ENCODE assay signal across 11 cellular contexts in the genomic region with DNA sequence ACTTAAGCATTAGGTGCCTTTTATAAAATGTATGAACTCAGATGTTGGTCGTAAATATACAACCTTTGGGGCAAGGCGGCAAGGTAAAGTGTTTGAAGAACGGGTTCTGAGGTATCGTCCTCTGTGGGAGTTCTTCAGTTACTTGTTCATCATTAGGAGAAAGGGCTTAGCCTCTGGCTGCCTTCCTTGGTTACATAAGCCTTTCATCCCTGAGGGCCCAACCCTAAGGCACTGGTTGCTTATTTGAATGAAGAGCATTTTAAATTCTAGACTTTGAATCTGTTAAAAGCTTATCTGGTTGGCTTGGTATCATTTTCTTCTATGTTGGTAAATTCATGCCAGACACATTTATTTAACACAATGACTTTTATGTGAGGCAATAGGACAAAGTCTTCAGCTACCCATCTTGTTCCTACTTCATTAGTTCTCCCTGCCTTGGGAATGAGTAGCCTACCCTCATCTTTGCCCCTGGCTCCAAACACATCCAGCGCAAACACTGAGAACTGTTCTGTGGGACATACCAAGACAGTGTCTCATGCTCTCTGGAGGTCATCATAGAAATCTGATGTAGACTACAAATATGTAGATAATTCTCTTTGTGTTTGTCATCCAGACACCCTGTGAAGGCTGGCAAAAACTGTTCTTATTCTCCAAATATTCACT. TPM values are rescaled to one million over a fixed set of nuclear protein-coding genes. Genes with fewer than 3 reads are reported as not detected.
A peak's percentile ranks its signal among the peaks of the same experiment; 100 is the strongest.
DNase-seq lines count a peak whose midpoint lies in the region; ATAC-seq lines count a peak whose summit lies in the region.
"Had no signal": no experiment of that assay in that cellular context is flagged by ENCODE, and none has a peak within 500 bp of the region (broad histone marks: within the 10 kb centered on the region; RNA-seq: fewer than 3 reads in every experiment).

No MANE protein-coding gene starts in this region.

- H3K4ac ChIP-seq in neuronal stem cell (ENCODE audit: low read length), result no peak overlapping the region

- H3K4me1 ChIP-seq in ACC112 (ENCODE audit: control insufficient read depth, insufficient read depth, low read length, unreplicated experiment) (peaks cover 79% of the 10 kb centered on the region), esophagus (ENCODE audit: control insufficient read depth in 2 of 2, insufficient read depth in 2 of 2, low read length in 1 of 2) (no peaks in the 10 kb centered on the region), neuronal stem cell (ENCODE audit: control insufficient read depth in 2 of 2, insufficient read depth in 1 of 2, low read depth in 1 of 2, low read length in 2 of 2) (no peaks in the 10 kb centered on the region)

- H3K27ac ChIP-seq in ACC112 (ENCODE audit: low read depth, low read length), result peak overlapping the region; percentile 99
- H3K27ac ChIP-seq in esophagus (ENCODE audit: low read depth in 2 of 2, low read length in 1 of 2), result peak overlapping the region; percentile 18 to 19
- H3K27ac ChIP-seq in neuronal stem cell (replicated peaks; ENCODE audit: low read length), result no peak overlapping the region

- no peak overlapping the region for H3K23ac ChIP-seq in neuronal stem cell (ENCODE audit: low read depth, low read length, poor library complexity)

- H4K91ac ChIP-seq in neuronal stem cell (ENCODE audit: low read depth, low read length, poor library complexity), result no peak overlapping the region

- no peaks in the 10 kb centered on the region for H3K27me3 ChIP-seq in ACC112 (ENCODE audit: insufficient read depth, low read length)
- H3K27me3 ChIP-seq in esophagus (ENCODE audit: control insufficient read depth in 1 of 2, insufficient read depth in 2 of 2, low read length in 2 of 2), result no peaks in the 10 kb centered on the region
- no peaks in the 10 kb centered on the region for H3K27me3 ChIP-seq in neuronal stem cell (ENCODE audit: control insufficient read depth in 3 of 3, insufficient read depth in 3 of 3, low read depth in 1 of 3, low read length in 3 of 3)
- H3K27me3 ChIP-seq: tibial nerve had no signal

- no peak for ATAC-seq in HG02870 (IDR thresholded peaks at IDR 0.05; ENCODE audit: unreplicated experiment)

- no peak overlapping the region for H4K8ac ChIP-seq in neuronal stem cell (ENCODE audit: low read depth, low read length)

- no peak overlapping the region for H3K14ac ChIP-seq in neuronal stem cell (ENCODE audit: low read length)

- no peaks in the 10 kb centered on the region for H3K79me2 ChIP-seq in ACC112 (ENCODE audit: control insufficient read depth, insufficient read depth, low read length, unreplicated experiment)

- H3K4me2 ChIP-seq in neuronal stem cell (ENCODE audit: insufficient read depth, low read length, poor library complexity, severe bottlenecking), result no peak overlapping the region

- no peaks in the 10 kb centered on the region for H3K79me1 ChIP-seq in neuronal stem cell (ENCODE audit: low read depth, low read length)

- H3K36me3 ChIP-seq in ACC112 (ENCODE audit: insufficient read depth, low read length) (no peaks in the 10 kb centered on the region), esophagus (ENCODE audit: control insufficient read depth in 2 of 2, insufficient read depth in 2 of 2, low read length in 1 of 2) (no peaks in the 10 kb centered on the region), neuronal stem cell (replicated peaks in 1 of 2; ENCODE audit: control insufficient read depth in 2 of 2, insufficient read depth in 2 of 2, low read length in 2 of 2) (no peaks in the 10 kb centered on the region)
- H3K36me3 ChIP-seq: tibial nerve had no signal

- H3K18ac ChIP-seq in neuronal stem cell (ENCODE audit: low read length), result no peak overlapping the region

- DNase-seq in NCI-H226, result peak; percentile 97
- DNase-seq in myocyte (ENCODE audit: low read depth), result peak; percentile 83
- DNase-seq in superior temporal gyrus (ENCODE audit: extremely low spot score), result no peak
- no peak for DNase-seq in NCI-H1694 (lab: John Stamatoyannopoulos, UW)
- no peak for DNase-seq in neuronal stem cell (ENCODE audit: low spot score)
- DNase-seq: NCI-H2107 had no signal

- H2AFZ ChIP-seq in ACC112 (ENCODE audit: low read length, unreplicated experiment) (peak overlapping the region; percentile 61), neuronal stem cell (ENCODE audit: low read length) (no peak overlapping the region)

- H2BK5ac ChIP-seq in neuronal stem cell (ENCODE audit: low read length), result no peak overlapping the region

- H3K9me3 ChIP-seq in esophagus (ENCODE audit: control insufficient read depth in 2 of 2, insufficient read depth in 1 of 2, low read depth in 1 of 2, low read length in 1 of 2) (no peaks in the 10 kb centered on the region), neuronal stem cell (replicated peaks in 1 of 2; ENCODE audit: control insufficient read depth in 2 of 2, insufficient read depth in 1 of 2, low read depth in 1 of 2, low read length in 2 of 2) (no peaks in the 10 kb centered on the region)
- H3K9me3 ChIP-seq: tibial nerve had no signal

- 70 to 71% methylated on average over 5 of the region's 5 CpGs for WGBS in esophagus, 2 donors
- WGBS in neuronal stem cell (ENCODE audit: extremely low coverage in 2 of 2, insufficient read length in 2 of 2, insufficient replicate concordance in 1 of 2), 2 donors, result no CpG with 5 or more reads among the region's 5 CpGs

- H3K4me3 ChIP-seq in ACC112 (ENCODE audit: low read depth, low read length) (peak overlapping the region; percentile 56), esophagus (ENCODE audit: low read depth in 1 of 2, low read length in 2 of 2) (no peak overlapping the region), neuronal stem cell (ENCODE audit: low read length in 2 of 2) (no peak overlapping the region)
- H3K4me3 ChIP-seq: tibial nerve had no signal

- H2BK120ac ChIP-seq in neuronal stem cell (ENCODE audit: low read depth, low read length), result no peak overlapping the region

- H2AK5ac ChIP-seq in neuronal stem cell (ENCODE audit: low read depth, low read length), result no peak overlapping the region

- H3K9ac ChIP-seq in neuronal stem cell (ENCODE audit: low read depth, low read length, poor library complexity), result no peak overlapping the region

- H2BK12ac ChIP-seq in neuronal stem cell (ENCODE audit: low read length), result no peak overlapping the region

- no peak overlapping the region for H2BK15ac ChIP-seq in neuronal stem cell (ENCODE audit: low read length)

RNA-seq across cellular contexts. Expression of a gene that starts 12.4 kb away (rescaled TPM):
- 1 to 10 TPM; 3.3 to 6.2 TPM for polyA plus RNA-seq in esophagus
- 57.4 and 77.2 TPM in 2 replicates for total RNA-seq in myocyte
- 508 TPM for polyA plus RNA-seq in myocyte (2012)
- 10.8 TPM for polyA plus RNA-seq in neuronal stem cell (2013, experiment 1 of 2)
- polyA plus RNA-seq in neuronal stem cell (2013, experiment 2 of 2), result 10.7 TPM
- total RNA-seq: B cell had no signal

Comparison
In these comparisons a context has a peak if more than half of its experiments do, and no peak if none do; other contexts are left out.
1. DNase-seq: peak in NCI-H226 (single experiment) and myocyte (single experiment); none in superior temporal gyrus (single experiment), NCI-H1694 (single experiment) and neuronal stem cell (single experiment).